8 cellular contexts compared by ENCODE assay signal in genomic region chr22:22235564-22235963, GRCh38. TPM values are rescaled to one million over a fixed set of nuclear protein-coding genes. Genes with fewer than 3 reads are reported as not detected.
DNase-seq lines count a peak whose midpoint lies in the region; ATAC-seq and TF ChIP-seq lines count a peak whose summit lies in the region.

No MANE protein-coding gene starts in this region.

- H3K4me3 Mint-ChIP-seq in activated CD4-positive, alpha-beta T cell treated with anti-CD3 and anti-CD28 coated beads for 36 hours: no peak overlapping the region
- no peak overlapping the region for H3K4me3 Mint-ChIP-seq in effector memory CD8-positive, alpha-beta T cell

- no peak overlapping the region for H3K4me3 ChIP-seq in retinal pigment epithelial cell (ENCODE audit: low read length)

- DNase-seq in activated gamma-delta T cell treated with Interleukin-2 at 50 U/mL for 16 hours: peak; percentile 51
- DNase-seq in activated gamma-delta T cell (lab: John Stamatoyannopoulos, UW): no peak
- DNase-seq in activated CD4-positive, alpha-beta T cell treated with anti-CD3 and anti-CD28 coated beads for 36 hours: peak; percentile 81
- peak; percentile 51 to 57 (median 57) for DNase-seq in effector memory CD8-positive, alpha-beta T cell
- no peak for DNase-seq in retinal pigment epithelial cell (ENCODE audit: low read depth)
- DNase-seq in NCI-H510A (lab: John Stamatoyannopoulos, UW): no peak
- DNase-seq in NCI-H446 treated with DMSO at 0.1 percent for 48 hours (lab: John Stamatoyannopoulos, UW): no peak
- DNase-seq in RWPE1 (ENCODE audit: low spot score): no peak

- intact Hi-C loops in activated CD4-positive, alpha-beta T cell treated with anti-CD3 and anti-CD28 coated beads for 36 hours (cut with DNase I, micrococcal nuclease): loop anchor here (1.0 kb wide), 1 partner anchor 27 kb away; no protein-coding TSS in a partner anchor

- peak; percentile 66 for ATAC-seq in activated CD4-positive, alpha-beta T cell treated with anti-CD3 and anti-CD28 coated beads for 36 hours
- ATAC-seq in effector memory CD8-positive, alpha-beta T cell (replicated peaks): peak; percentile 36

- no peaks in the 10 kb centered on the region for H3K9me3 Mint-ChIP-seq in activated CD4-positive, alpha-beta T cell treated with anti-CD3 and anti-CD28 coated beads for 36 hours (ENCODE audit: low read depth)
- H3K9me3 Mint-ChIP-seq in effector memory CD8-positive, alpha-beta T cell: no peaks in the 10 kb centered on the region

- TF ChIP-seq CTCF in retinal pigment epithelial cell (conservative IDR thresholded peaks at IDR 0.05; ENCODE audit: low read depth, low read length): peak; percentile 47
- no peak for TF ChIP-seq CTCF in RWPE1 (conservative IDR thresholded peaks at IDR 0.05; ENCODE audit: low read depth)

- peaks cover 3% of the 10 kb centered on the region for H3K4me1 Mint-ChIP-seq in activated CD4-positive, alpha-beta T cell treated with anti-CD3 and anti-CD28 coated beads for 36 hours
- no peaks in the 10 kb centered on the region for H3K4me1 Mint-ChIP-seq in effector memory CD8-positive, alpha-beta T cell (ENCODE audit: low read depth in 2 of 2)

- no peaks in the 10 kb centered on the region for H3K36me3 Mint-ChIP-seq in activated CD4-positive, alpha-beta T cell treated with anti-CD3 and anti-CD28 coated beads for 36 hours (ENCODE audit: low read depth)
- no peaks in the 10 kb centered on the region for H3K36me3 Mint-ChIP-seq in effector memory CD8-positive, alpha-beta T cell (ENCODE audit: insufficient read depth)

- H3K27ac ChIP-seq in RWPE1: no peak overlapping the region

- H3K27ac Mint-ChIP-seq in activated CD4-positive, alpha-beta T cell treated with anti-CD3 and anti-CD28 coated beads for 36 hours: peak overlapping the region; percentile 0
- H3K27ac Mint-ChIP-seq in effector memory CD8-positive, alpha-beta T cell: no peak overlapping the region

- peaks cover 3% of the 10 kb centered on the region for H3K27me3 Mint-ChIP-seq in activated CD4-positive, alpha-beta T cell treated with anti-CD3 and anti-CD28 coated beads for 36 hours
- peaks cover 4 to 7% of the 10 kb centered on the region in 2 donors for H3K27me3 Mint-ChIP-seq in effector memory CD8-positive, alpha-beta T cell

- POLR2A ChIA-PET in activated CD4-positive, alpha-beta T cell treated with anti-CD3 and anti-CD28 coated beads for 36 hours (lab: Charles Lee): interaction anchor here (1.1 kb wide), 1 partner anchor 33 kb away, joined by 3 read pairs; no protein-coding TSS in a partner anchor
- POLR2A ChIA-PET in RWPE1 (lab: Yijun Ruan, JAX; ENCODE audit: low non-redundant PET): no interaction called here

- CTCF ChIA-PET in activated CD4-positive, alpha-beta T cell treated with anti-CD3 and anti-CD28 coated beads for 36 hours (lab: Charles Lee): interaction anchor here (0.6 to 15.8 kb wide), 16 partner anchors 8 to 1047 kb away, joined by 3 to 313 read pairs (median 4); no protein-coding TSS in a partner anchor
- CTCF ChIA-PET in RWPE1 (lab: Yijun Ruan, JAX): interaction anchor here (0.6 kb wide), 1 partner anchor 492 kb away, joined by 4 read pairs; no protein-coding TSS in a partner anchor

RNA-seq across cellular contexts. Expression of gene VPREB1, which starts 9.0 kb away (rescaled TPM):
- not detected for total RNA-seq in activated CD4-positive, alpha-beta T cell treated with anti-CD3 and anti-CD28 coated beads for 36 hours

Comparison
In these comparisons a context has a peak if more than half of its experiments do, and no peak if none do; other contexts are left out.
1. DNase-seq: peak in activated gamma-delta T cell treated with Interleukin-2 at 50 U/mL for 16 hours (single experiment), activated CD4-positive, alpha-beta T cell treated with anti-CD3 and anti-CD28 coated beads for 36 hours (single experiment) and effector memory CD8-positive, alpha-beta T cell (3 of 3); none in activated gamma-delta T cell (single experiment), retinal pigment epithelial cell (single experiment), NCI-H510A (single experiment), NCI-H446 treated with DMSO at 0.1 percent for 48 hours (single experiment) and RWPE1 (single experiment).